ENCODE assay signal across 8 cellular contexts in the genomic region with DNA sequence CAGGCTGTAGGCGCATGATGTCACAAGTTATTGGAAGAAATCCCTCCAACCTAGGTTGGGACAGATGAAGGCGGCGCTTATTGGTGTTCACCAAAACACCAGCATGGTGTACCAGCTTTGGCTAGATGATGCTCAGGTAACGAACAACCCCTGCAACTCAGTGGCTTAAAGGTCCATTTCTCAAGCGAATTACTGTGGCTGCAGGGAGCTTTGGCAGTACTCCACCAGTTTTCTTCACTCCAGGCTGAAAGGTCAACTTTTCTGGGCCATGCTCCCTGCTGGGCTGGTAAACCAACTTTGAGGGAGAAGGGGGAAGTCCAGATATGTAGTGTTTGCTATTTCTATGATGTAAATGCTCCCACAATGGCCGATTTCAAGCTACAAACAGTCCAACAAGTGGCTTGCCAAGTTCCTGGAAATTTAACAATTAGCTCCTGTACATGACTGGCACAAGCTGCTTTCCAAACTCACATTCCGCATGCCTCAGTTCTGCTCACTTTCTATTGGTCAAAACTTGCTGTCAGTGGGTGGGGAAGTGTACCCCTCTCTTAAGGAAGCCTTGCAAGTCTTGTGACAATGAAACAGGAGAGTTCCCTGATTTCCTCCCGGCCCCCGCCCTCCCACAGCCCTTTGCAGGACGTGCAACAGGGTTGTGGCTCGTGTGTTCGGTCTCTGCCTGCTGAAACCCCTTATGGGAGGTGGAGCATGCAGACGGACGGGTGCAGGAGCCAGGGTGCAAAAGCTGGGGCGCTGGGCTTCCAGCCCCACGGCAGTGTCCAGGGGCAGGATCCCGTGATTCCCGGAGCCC. TPM values are rescaled to one million over a fixed set of nuclear protein-coding genes. Genes with fewer than 3 reads are reported as not detected.
DNase-seq lines count a peak whose midpoint lies in the region; ATAC-seq and TF ChIP-seq lines count a peak whose summit lies in the region.

No MANE protein-coding gene starts in this region.

- H3K4me1 ChIP-seq in SJCRH30 (no peaks in the 10 kb centered on the region), esophagus (ENCODE audit: control insufficient read depth in 2 of 2, insufficient read depth in 2 of 2, low read length in 1 of 2) (peaks cover 3% of the 10 kb centered on the region in 2 donors), mucosa of stomach (ENCODE audit: control insufficient read depth, insufficient read depth, low read length) (peaks cover 9% of the 10 kb centered on the region)

- peak; percentile 56 to 59 for ATAC-seq in activated T-cell treated with anti-CD3 and anti-CD28 coated beads, Interleukin-2, amount 50 U/mL, for 72 hours (replicated peaks in 1 of 2)

- peak in 1 of 2 donors; percentile 4 for DNase-seq in activated T-cell treated with anti-CD3 and anti-CD28 coated beads, Interleukin-2, amount 50 U/mL, for 72 hours
- no peak for DNase-seq in activated T-cell treated with anti-CD3 and anti-CD28 coated beads, Interleukin-2, amount 50 U/mL, for 1 hour
- DNase-seq in SJCRH30 (peak; percentile 29 to 46), GM13976 (ENCODE audit: low spot score) (no peak), SKM-1 treated with dmso at 0.1 percent for 144 hours (lab: John Stamatoyannopoulos, UW; ENCODE audit: unreplicated experiment) (no peak), ureter (ENCODE audit: low spot score) (no peak)

- no peaks in the 10 kb centered on the region for H3K9me3 ChIP-seq in SJCRH30 (replicated peaks)
- H3K9me3 ChIP-seq in esophagus (ENCODE audit: control insufficient read depth in 2 of 2, insufficient read depth in 1 of 2, low read depth in 1 of 2, low read length in 1 of 2) = no peaks in the 10 kb centered on the region
- H3K9me3 ChIP-seq in mucosa of stomach (ENCODE audit: control insufficient read depth, low read length) = no peaks in the 10 kb centered on the region

- no peak for TF ChIP-seq CTCF in GM13976 (IDR thresholded peaks at IDR 0.05; ENCODE audit: borderline replicate concordance, control extremely low read depth, extremely low read depth, insufficient read depth, missing control alignments)

- no peaks in the 10 kb centered on the region for H3K9me3 Mint-ChIP-seq in activated T-cell treated with anti-CD3 and anti-CD28 coated beads, Interleukin-2, amount 50 U/mL, for 72 hours

- H3K4me3 ChIP-seq in SJCRH30 (peak overlapping the region; percentile 80), esophagus (ENCODE audit: low read depth in 1 of 2, low read length in 2 of 2) (peak overlapping the region; percentile 59 to 86), mucosa of stomach (ENCODE audit: low read length) (peak overlapping the region; percentile 78)

- H3K36me3 Mint-ChIP-seq in activated T-cell treated with anti-CD3 and anti-CD28 coated beads, Interleukin-2, amount 50 U/mL, for 72 hours (ENCODE audit: insufficient read depth in 2 of 2) = peaks cover 0 to 2% of the 10 kb centered on the region in 2 donors

- in situ Hi-C loops in GM13976 (cut with MboI; ENCODE audit: low sequenced_read_pairs, unreplicated experiment) = no loop called here

- H3K27ac Mint-ChIP-seq in activated T-cell treated with anti-CD3 and anti-CD28 coated beads, Interleukin-2, amount 50 U/mL, for 72 hours = peak overlapping the region; percentile 68

- H3K4me1 Mint-ChIP-seq in activated T-cell treated with anti-CD3 and anti-CD28 coated beads, Interleukin-2, amount 50 U/mL, for 72 hours (ENCODE audit: low read depth) = peaks cover 20% of the 10 kb centered on the region

- WGBS in esophagus, 2 donors = 20 to 25% methylated on average over 18 of the region's 18 CpGs

- H3K27ac ChIP-seq in SJCRH30 = peak overlapping the region; percentile 90
- H3K27ac ChIP-seq in esophagus (ENCODE audit: low read depth in 2 of 2, low read length in 1 of 2) = peak overlapping the region; percentile 40 to 82

- H3K36me3 ChIP-seq in SJCRH30 = peaks cover 3% of the 10 kb centered on the region; the same call in 1 of the 2 replicates
- H3K36me3 ChIP-seq in esophagus (ENCODE audit: control insufficient read depth in 2 of 2, insufficient read depth in 2 of 2, low read length in 1 of 2) = no peaks in the 10 kb centered on the region
- no peaks in the 10 kb centered on the region for H3K36me3 ChIP-seq in mucosa of stomach (ENCODE audit: control insufficient read depth, insufficient read depth, low read length)

- H3K4me3 Mint-ChIP-seq in activated T-cell treated with anti-CD3 and anti-CD28 coated beads, Interleukin-2, amount 50 U/mL, for 72 hours = peak overlapping the region; percentile 78 to 85

- H3K27me3 ChIP-seq in SJCRH30 (no peaks in the 10 kb centered on the region), esophagus (ENCODE audit: control insufficient read depth in 1 of 2, insufficient read depth in 2 of 2, low read length in 2 of 2) (no peaks in the 10 kb centered on the region), mucosa of stomach (ENCODE audit: control insufficient read depth, insufficient read depth, low read length) (no peaks in the 10 kb centered on the region)

- H3K27me3 Mint-ChIP-seq in activated T-cell treated with anti-CD3 and anti-CD28 coated beads, Interleukin-2, amount 50 U/mL, for 72 hours (ENCODE audit: low read depth) = peaks cover 5% of the 10 kb centered on the region

- peak overlapping the region; percentile 91 for H3K9ac ChIP-seq in mucosa of stomach (ENCODE audit: low read length)

RNA-seq across cellular contexts. Expression of gene ZBED3, which starts 0.6 kb away (rescaled TPM):
- 10 to 100 TPM in 1 of 2 donors, 1 to 10 TPM in 1; 8.7 to 11.4 TPM for total RNA-seq in activated T-cell treated with anti-CD3 and anti-CD28 coated beads, Interleukin-2, amount 50 U/mL, for 72 hours
- 2.8 and 3.8 TPM in 2 replicates for total RNA-seq in SJCRH30 (2014; rRNA removed; shearing (Covaris generic))
- 1 to 10 TPM in 1 of 2 donors, under 1 TPM in 1; 0.67 to 1.0 TPM for polyA plus RNA-seq in esophagus
- total RNA-seq in ureter = 14.7 TPM

RNA-seq across cellular contexts. Expression of gene AGGF1, which starts 57.5 kb away (rescaled TPM):
- 10 to 100 TPM; 19.1 to 22.8 TPM for total RNA-seq in activated T-cell treated with anti-CD3 and anti-CD28 coated beads, Interleukin-2, amount 50 U/mL, for 72 hours
- 22.9 and 25.4 TPM in 2 replicates for total RNA-seq in SJCRH30 (2014; rRNA removed; shearing (Covaris generic))
- polyA plus RNA-seq in esophagus = 1 to 10 TPM; 5.9 to 7.6 TPM
- total RNA-seq in ureter = 17.4 TPM

Comparison
In these comparisons a context has a peak if more than half of its experiments do, and no peak if none do; other contexts are left out.
1. DNase-seq: peak in SJCRH30 (2 of 2); none in activated T-cell treated with anti-CD3 and anti-CD28 coated beads, Interleukin-2, amount 50 U/mL, for 1 hour (single experiment), GM13976 (single experiment), SKM-1 treated with dmso at 0.1 percent for 144 hours (single experiment) and ureter (single experiment).
2. Peak in every context shown above with its lines, with median percentiles within 50 percentile points of each other: H3K4me3 ChIP-seq.